8 cellular contexts compared by ENCODE assay signal in genomic region chr1:145965119-145965744, GRCh38. TPM values are rescaled to one million over a fixed set of nuclear protein-coding genes. Genes with fewer than 3 reads are reported as not detected.
DNase-seq lines count a peak whose midpoint lies in the region; ATAC-seq and TF ChIP-seq lines count a peak whose summit lies in the region.

No MANE protein-coding gene starts in this region.

- ATAC-seq in GM18520 (IDR thresholded peaks at IDR 0.05; ENCODE audit: unreplicated experiment), result no peak

- TF ChIP-seq RAD21 in liver (IDR thresholded peaks at IDR 0.05), result no peak

- no peak for TF ChIP-seq POLR2A in testis (IDR thresholded peaks at IDR 0.05)

- peak overlapping the region; percentile 98 for H3K4me3 Mint-ChIP-seq in activated CD4-positive, alpha-beta T cell treated with anti-CD3 and anti-CD28 coated beads, Interleukin-2, amount 10 ng/mL, durations not matched to agents 24 days and 14 days

- peak overlapping the region; percentile 93 for H3K27ac Mint-ChIP-seq in activated CD4-positive, alpha-beta T cell treated with anti-CD3 and anti-CD28 coated beads, Interleukin-2, amount 10 ng/mL, durations not matched to agents 24 days and 14 days

- H3K27ac ChIP-seq in ascending aorta (peak overlapping the region; percentile 96 to 97), liver (ENCODE audit: low read depth in 1 of 2, low read length in 2 of 2) (peak overlapping the region in 1 of 2 donors; percentile 81), testis (peak overlapping the region; percentile 80 to 81)

- no peaks in the 10 kb centered on the region for H3K27me3 ChIP-seq in ascending aorta
- H3K27me3 ChIP-seq in liver (ENCODE audit: control insufficient read depth in 4 of 4, insufficient read depth in 4 of 4, low read length in 3 of 4), result no peaks in the 10 kb centered on the region
- no peaks in the 10 kb centered on the region for H3K27me3 ChIP-seq in testis

- peaks cover 17 to 27% of the 10 kb centered on the region in 2 donors for H3K4me1 ChIP-seq in ascending aorta
- peaks cover 8 to 43% (median 30%) of the 10 kb centered on the region in 4 donors for H3K4me1 ChIP-seq in liver (ENCODE audit: control insufficient read depth in 4 of 4, insufficient read depth in 4 of 4, low read length in 3 of 4)
- peaks cover 23% of the 10 kb centered on the region for H3K4me1 ChIP-seq in testis

- H3K4me3 ChIP-seq in ascending aorta, result peak overlapping the region; percentile 65 to 92
- peak overlapping the region; percentile 64 to 92 (median 82) for H3K4me3 ChIP-seq in liver (ENCODE audit: low read depth in 1 of 3, low read length in 3 of 3)
- peak overlapping the region; percentile 49 to 76 for H3K4me3 ChIP-seq in testis

- H3K4me1 Mint-ChIP-seq in activated CD4-positive, alpha-beta T cell treated with anti-CD3 and anti-CD28 coated beads, Interleukin-2, amount 10 ng/mL, durations not matched to agents 24 days and 14 days, result peaks cover 32% of the 10 kb centered on the region

- peaks cover 11% of the 10 kb centered on the region for H3K36me3 Mint-ChIP-seq in activated CD4-positive, alpha-beta T cell treated with anti-CD3 and anti-CD28 coated beads, Interleukin-2, amount 10 ng/mL, durations not matched to agents 24 days and 14 days (ENCODE audit: low read depth)

- intact Hi-C loops in activated CD4-positive, alpha-beta T cell treated with anti-CD3 and anti-CD28 coated beads, Interleukin-2, amount 10 ng/mL, durations not matched to agents 24 days and 14 days (cut with micrococcal nuclease), result loop anchor here (2.0 kb wide), 1 partner anchor 74 kb away; no protein-coding TSS in a partner anchor
- intact Hi-C loops in ascending aorta (cut with DNase I), result no loop called here
- intact Hi-C loops in testis (cut with DNase I; ENCODE audit: low total_unique reads), result no loop called here

- no peaks in the 10 kb centered on the region for H3K9me3 Mint-ChIP-seq in activated CD4-positive, alpha-beta T cell treated with anti-CD3 and anti-CD28 coated beads, Interleukin-2, amount 10 ng/mL, durations not matched to agents 24 days and 14 days

- peak overlapping the region; percentile 69 to 89 for H3K9ac ChIP-seq in liver (ENCODE audit: low read depth in 1 of 2, low read length in 2 of 2)

- under 1% methylated on average over 5 of the region's 5 CpGs for WGBS in liver
- WGBS in testis, 2 donors, result 0 to 1% methylated on average over 5 of the region's 5 CpGs

- H3K27me3 Mint-ChIP-seq in activated CD4-positive, alpha-beta T cell treated with anti-CD3 and anti-CD28 coated beads, Interleukin-2, amount 10 ng/mL, durations not matched to agents 24 days and 14 days, result no peaks in the 10 kb centered on the region

- H3K36me3 ChIP-seq in ascending aorta (no peaks in the 10 kb centered on the region), liver (ENCODE audit: control insufficient read depth in 4 of 4, insufficient read depth in 3 of 4, low read depth in 1 of 4, low read length in 3 of 4) (no peaks in the 10 kb centered on the region), testis (ENCODE audit: low read depth, missing control alignments) (no peaks in the 10 kb centered on the region)

- no peaks in the 10 kb centered on the region for H3K9me3 ChIP-seq in ascending aorta
- H3K9me3 ChIP-seq in liver (ENCODE audit: control insufficient read depth in 4 of 4, low read length in 3 of 4), result peaks cover 0 to 3% (median under 1%) of the 10 kb centered on the region in 4 donors
- no peaks in the 10 kb centered on the region for H3K9me3 ChIP-seq in testis

- TF ChIP-seq CTCF in ascending aorta (IDR thresholded peaks at IDR 0.05) (no peak), liver (IDR thresholded peaks at IDR 0.05; ENCODE audit: low read depth, low read length, missing input control) (no peak), testis (IDR thresholded peaks at IDR 0.05) (no peak)

- DNase-seq in activated CD4-positive, alpha-beta T cell treated with anti-CD3 and anti-CD28 coated beads, Interleukin-2, amount 10 ng/mL, durations not matched to agents 24 days and 14 days, result no peak
- no peak for DNase-seq in activated CD4-positive, alpha-beta T cell treated with anti-CD3 and anti-CD28 coated beads, Interleukin-2, amount 50 U/mL, for 4 hours
- no peak for DNase-seq in ascending aorta (ENCODE audit: low spot score in 2 of 2)
- no peak for DNase-seq in testis
- DNase-seq in NCI-H82 (lab: John Stamatoyannopoulos, UW), result no peak
- DNase-seq in germinal center (ENCODE audit: low spot score), result no peak

TF ChIP-seq in liver, 16 proteins besides CTCF, POLR2A, EP300 and RAD21:
- TF ChIP-seq HNF4A (conservative IDR thresholded peaks at IDR 0.05) (no peak), GABPA (IDR thresholded peaks at IDR 0.05 in 1 of 2, conservative IDR thresholded peaks at IDR 0.05 in 1 of 2) (no peak), RXRA (IDR thresholded peaks at IDR 0.05) (no peak)

RNA-seq across cellular contexts. Expression of gene POLR3GL, which starts 0.7 kb away (rescaled TPM):
- total RNA-seq in activated CD4-positive, alpha-beta T cell treated with anti-CD3 and anti-CD28 coated beads, Interleukin-2, amount 10 ng/mL, durations not matched to agents 24 days and 14 days, result 12.1 and 12.6 TPM in 2 replicates
- total RNA-seq in ascending aorta (22.9 TPM), liver (10 to 100 TPM; 11.9 to 12.7 TPM), testis (10 to 100 TPM; 20.9 to 23.5 TPM)
- polyA plus RNA-seq in liver (10 to 100 TPM; 19.8 to 23.4 TPM), testis (ENCODE audit: insufficient read depth, low read depth, low replicate concordance) (37.9 TPM)

RNA-seq across cellular contexts. Expression of gene ANKRD34A, which starts 0.9 kb away (rescaled TPM):
- total RNA-seq in activated CD4-positive, alpha-beta T cell treated with anti-CD3 and anti-CD28 coated beads, Interleukin-2, amount 10 ng/mL, durations not matched to agents 24 days and 14 days, result 4.8 and 5.2 TPM in 2 replicates
- total RNA-seq in ascending aorta (13.6 TPM), liver (under 1 TPM in 1 of 2 donors, not detected in 1; 0.17 TPM), testis (under 1 TPM; 0.31 to 0.43 TPM)
- polyA plus RNA-seq in liver (under 1 TPM; 0.06 to 0.13 TPM), testis (ENCODE audit: insufficient read depth, low read depth, low replicate concordance) (0.51 TPM)

RNA-seq across cellular contexts. Expression of gene LIX1L, which starts 7.4 kb away (rescaled TPM):
- total RNA-seq in activated CD4-positive, alpha-beta T cell treated with anti-CD3 and anti-CD28 coated beads, Interleukin-2, amount 10 ng/mL, durations not matched to agents 24 days and 14 days, result 37.8 and 38.4 TPM in 2 replicates
- total RNA-seq in ascending aorta (44.0 TPM), liver (1 to 10 TPM; 6.5 to 8.6 TPM), testis (10 to 100 TPM; 15.8 to 20.6 TPM)
- polyA plus RNA-seq in liver (1 to 10 TPM; 4.6 to 6.0 TPM), testis (ENCODE audit: insufficient read depth, low read depth, low replicate concordance) (16.6 TPM)

RNA-seq across cellular contexts. Expression of gene TXNIP, which starts 31.1 kb away (rescaled TPM):
- total RNA-seq in activated CD4-positive, alpha-beta T cell treated with anti-CD3 and anti-CD28 coated beads, Interleukin-2, amount 10 ng/mL, durations not matched to agents 24 days and 14 days, result 83.4 and 85.2 TPM in 2 replicates
- 877 TPM for total RNA-seq in ascending aorta
- total RNA-seq in liver, result 100 to 1,000 TPM in 1 of 2 donors, 10 to 100 TPM in 1; 84.7 to 223 TPM
- polyA plus RNA-seq in liver, result 10 to 100 TPM; 53.8 to 99.2 TPM
- total RNA-seq in testis, result 100 to 1,000 TPM; 268 to 328 TPM
- polyA plus RNA-seq in testis (ENCODE audit: insufficient read depth, low read depth, low replicate concordance), result 274 TPM

RNA-seq across cellular contexts. Expression of gene RBM8A, which starts 37.9 kb away (rescaled TPM):
- total RNA-seq in activated CD4-positive, alpha-beta T cell treated with anti-CD3 and anti-CD28 coated beads, Interleukin-2, amount 10 ng/mL, durations not matched to agents 24 days and 14 days, result 326 and 355 TPM in 2 replicates
- 48.9 TPM for total RNA-seq in ascending aorta
- total RNA-seq in liver, result 10 to 100 TPM; 48.8 to 62.5 TPM
- polyA plus RNA-seq in liver, result 10 to 100 TPM; 52.6 to 66.2 TPM
- total RNA-seq in testis, result 100 to 1,000 TPM; 158 to 174 TPM
- polyA plus RNA-seq in testis (ENCODE audit: insufficient read depth, low read depth, low replicate concordance), result 123 TPM
